In genomic region chr3:122514123-122515019, GRCh38 we compare ENCODE assay signal across 8 cellular contexts.
DNase-seq lines count a peak whose midpoint lies in the region; ATAC-seq and TF ChIP-seq lines count a peak whose summit lies in the region.

TSS of gene KPNA1 (minus strand) at chr3:122514939. CDS start at chr3:122496565, 18,374 bp downstream.

- peak; percentile 92 for ATAC-seq in HG03175 (IDR thresholded peaks at IDR 0.05; ENCODE audit: unreplicated experiment)

- peak within 1 kb of the TSS; percentile 72 for H3K4me3 ChIP-seq in AG09309 (ENCODE audit: control insufficient read depth, low read depth, low read length)

- TF ChIP-seq CTCF in AG09309 (IDR thresholded peaks at IDR 0.05; ENCODE audit: control insufficient read depth, insufficient read depth, low read depth, low read length, missing control alignments): no peak

- peak; percentile 98 for TF ChIP-seq POLR2A in GM18951 (IDR thresholded peaks at IDR 0.05; ENCODE audit: extremely low read depth, insufficient read depth, insufficient read length)

- DNase-seq in AG09309 (ENCODE audit: low read depth): peak; percentile 39
- DNase-seq in NCI-H345 (lab: John Stamatoyannopoulos, UW): peak; percentile 81
- peak; percentile 70 for DNase-seq in activated CD4-positive, CD25-positive, alpha-beta regulatory T cell treated with anti-CD3 and anti-CD28 coated beads, Interleukin-2, amount 50 U/mL, for 16 hours (ENCODE audit: low read depth, low spot score)
- DNase-seq in central memory CD4-positive, alpha-beta T cell: peak; percentile 90
- DNase-seq in iris pigment epithelial cell (ENCODE audit: low read depth): peak; percentile 87
- peak; percentile 71 to 72 for DNase-seq in stimulated activated CD4-positive, alpha-beta T cell treated with anti-CD3 and anti-CD28 coated beads, Interleukin-12 subunit alpha, Interleukin-12 subunit beta, amount 100 ng/mL, for 24 hours (ENCODE audit: low read depth in 2 of 2)

- in situ Hi-C loops in GM18951 (cut with MboI; ENCODE audit: low sequenced_read_pairs, unreplicated experiment): no loop called here

Comparison
In these comparisons a context has a peak if more than half of its experiments do, and no peak if none do; other contexts are left out.
1. Peak in every context shown above with its lines: DNase-seq, ATAC-seq and H3K4me3 ChIP-seq.
2. DNase-seq: peak in every context shown above with its lines; median percentile 90 in central memory CD4-positive, alpha-beta T cell; 87 in iris pigment epithelial cell; 81 in NCI-H345; 72 in stimulated activated CD4-positive, alpha-beta T cell treated with anti-CD3 and anti-CD28 coated beads, Interleukin-12 subunit alpha, Interleukin-12 subunit beta, amount 100 ng/mL, for 24 hours; 70 in activated CD4-positive, CD25-positive, alpha-beta regulatory T cell treated with anti-CD3 and anti-CD28 coated beads, Interleukin-2, amount 50 U/mL, for 16 hours; 39 in AG09309.